In the genomic region with DNA sequence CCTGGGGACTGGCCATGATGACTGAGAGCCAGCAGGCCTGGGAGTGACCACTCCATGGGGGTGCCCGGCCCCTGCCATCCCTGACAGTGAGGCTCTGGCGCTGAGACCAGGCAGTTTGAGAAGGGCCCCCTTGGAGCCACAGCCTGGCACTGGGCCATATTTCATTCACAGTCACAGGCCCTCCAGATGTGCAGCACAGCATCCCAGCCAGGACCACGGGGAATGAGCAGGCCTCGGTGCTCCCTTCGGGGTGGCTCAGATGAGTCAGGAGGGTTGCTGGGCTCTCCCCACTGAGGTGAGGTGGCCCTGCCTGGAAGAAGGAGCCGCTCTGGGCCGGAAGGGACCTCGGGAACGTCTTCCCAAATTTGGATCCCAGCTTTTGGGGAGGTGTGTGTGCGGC, we compare ENCODE assay signal across 13 cellular contexts.
DNase-seq lines count a peak whose midpoint lies in the region; ATAC-seq and TF ChIP-seq lines count a peak whose summit lies in the region.
"Had no signal": no experiment of that assay in that cellular context is flagged by ENCODE, and none has a peak within 500 bp of the region (broad histone marks: within the 10 kb centered on the region; RNA-seq: fewer than 3 reads in every experiment).

No MANE protein-coding gene starts in this region.

- no peaks in the 10 kb centered on the region for H3K4me1 ChIP-seq in HEK293 (ENCODE audit: control insufficient read depth, insufficient read depth, low read length)

- peak overlapping the region; percentile 73 for H3K4me3 Mint-ChIP-seq in activated naive CD4-positive, alpha-beta T cell treated with anti-CD3 and anti-CD28 coated beads, Interleukin-2, amount 10 ng/mL, durations not matched to agents 7 days and 5 days
- H3K4me3 Mint-ChIP-seq in activated naive CD8-positive, alpha-beta T cell, result peak overlapping the region; percentile 88
- H3K4me3 Mint-ChIP-seq in stimulated activated naive CD8-positive, alpha-beta T cell treated with anti-CD3 and anti-CD28 coated beads, Interleukin-15, Interleukin-2, amounts not matched to agents 100 ng/mL and 50 ng/mL, for 24 hours, result peak overlapping the region; percentile 84

- CTCF ChIA-PET in activated naive CD4-positive, alpha-beta T cell treated with anti-CD3 and anti-CD28 coated beads, Interleukin-2, amount 10 ng/mL, durations not matched to agents 7 days and 5 days (lab: Charles Lee), result no interaction called here
- CTCF ChIA-PET in HEK293 (lab: Yijun Ruan, JAX), result interaction anchor here (1.0 kb wide), 1 partner anchor 8 kb away, joined by 3 read pairs; no protein-coding TSS in a partner anchor

- peak overlapping the region; percentile 88 for H3K27ac Mint-ChIP-seq in activated naive CD4-positive, alpha-beta T cell treated with anti-CD3 and anti-CD28 coated beads, Interleukin-2, amount 10 ng/mL, durations not matched to agents 7 days and 5 days
- peak overlapping the region; percentile 95 for H3K27ac Mint-ChIP-seq in activated naive CD8-positive, alpha-beta T cell
- H3K27ac Mint-ChIP-seq in stimulated activated naive CD8-positive, alpha-beta T cell treated with anti-CD3 and anti-CD28 coated beads, Interleukin-15, Interleukin-2, amounts not matched to agents 100 ng/mL and 50 ng/mL, for 24 hours, result peak overlapping the region; percentile 92

- ATAC-seq in GM18861 (IDR thresholded peaks at IDR 0.05; ENCODE audit: unreplicated experiment) (no peak), HG03442 (IDR thresholded peaks at IDR 0.05; ENCODE audit: unreplicated experiment) (no peak)
- ATAC-seq: lower lobe of right lung had no signal

- POLR2A ChIA-PET in HEK293 (lab: Yijun Ruan, JAX), result no interaction called here

- peaks cover 13% of the 10 kb centered on the region for H3K36me3 Mint-ChIP-seq in activated naive CD4-positive, alpha-beta T cell treated with anti-CD3 and anti-CD28 coated beads, Interleukin-2, amount 10 ng/mL, durations not matched to agents 7 days and 5 days
- peaks cover 3% of the 10 kb centered on the region for H3K36me3 Mint-ChIP-seq in activated naive CD8-positive, alpha-beta T cell
- peaks cover 22% of the 10 kb centered on the region for H3K36me3 Mint-ChIP-seq in stimulated activated naive CD8-positive, alpha-beta T cell treated with anti-CD3 and anti-CD28 coated beads, Interleukin-15, Interleukin-2, amounts not matched to agents 100 ng/mL and 50 ng/mL, for 24 hours (ENCODE audit: low read depth)

- no peak overlapping the region for H3K4me3 ChIP-seq in HEK293 (ENCODE audit: low read depth, low read length)
- H3K4me3 ChIP-seq: lower lobe of right lung, tibial nerve had no signal

- no peak for DNase-seq in activated naive CD4-positive, alpha-beta T cell treated with anti-CD3 and anti-CD28 coated beads, Interleukin-2, amount 10 ng/mL, durations not matched to agents 7 days and 5 days
- no peak for DNase-seq in activated naive CD4-positive, alpha-beta T cell (lab: John Stamatoyannopoulos, UW)
- no peak for DNase-seq in GM19238 (ENCODE audit: insufficient read length, low spot score)
- DNase-seq: AML-193, lower lobe of right lung, NCI-H2081 treated with DMSO at 0.1 percent for 48 hours, NCI-H774 had no signal

- no peaks in the 10 kb centered on the region for H3K27me3 Mint-ChIP-seq in activated naive CD4-positive, alpha-beta T cell treated with anti-CD3 and anti-CD28 coated beads, Interleukin-2, amount 10 ng/mL, durations not matched to agents 7 days and 5 days
- no peaks in the 10 kb centered on the region for H3K27me3 Mint-ChIP-seq in activated naive CD8-positive, alpha-beta T cell
- no peaks in the 10 kb centered on the region for H3K27me3 Mint-ChIP-seq in stimulated activated naive CD8-positive, alpha-beta T cell treated with anti-CD3 and anti-CD28 coated beads, Interleukin-15, Interleukin-2, amounts not matched to agents 100 ng/mL and 50 ng/mL, for 24 hours

- no peaks in the 10 kb centered on the region for H3K9me3 ChIP-seq in HEK293 (ENCODE audit: control insufficient read depth, insufficient read depth, low read depth, low read length)
- H3K9me3 ChIP-seq: lower lobe of right lung, tibial nerve had no signal

- H3K27ac ChIP-seq in HEK293 (ENCODE audit: extremely low read depth, low read depth, low read length), result no peak overlapping the region
- H3K27ac ChIP-seq: tibial nerve had no signal

- H3K9me3 Mint-ChIP-seq in activated naive CD4-positive, alpha-beta T cell treated with anti-CD3 and anti-CD28 coated beads, Interleukin-2, amount 10 ng/mL, durations not matched to agents 7 days and 5 days, result no peaks in the 10 kb centered on the region
- H3K9me3 Mint-ChIP-seq in activated naive CD8-positive, alpha-beta T cell (ENCODE audit: low read depth), result no peaks in the 10 kb centered on the region
- no peaks in the 10 kb centered on the region for H3K9me3 Mint-ChIP-seq in stimulated activated naive CD8-positive, alpha-beta T cell treated with anti-CD3 and anti-CD28 coated beads, Interleukin-15, Interleukin-2, amounts not matched to agents 100 ng/mL and 50 ng/mL, for 24 hours

- no peak for TF ChIP-seq CTCF in HEK293 (tag by site-specific recombination; IDR thresholded peaks at IDR 0.05)

- peaks cover 0 to 73% of the 10 kb centered on the region in 2 experiments; a peak in 2 of 3 replicates for H3K36me3 ChIP-seq in HEK293 (ENCODE audit: control insufficient read depth in 2 of 2, insufficient read depth in 1 of 2, low read length in 2 of 2)

- peaks cover 34% of the 10 kb centered on the region for H3K4me1 Mint-ChIP-seq in activated naive CD4-positive, alpha-beta T cell treated with anti-CD3 and anti-CD28 coated beads, Interleukin-2, amount 10 ng/mL, durations not matched to agents 7 days and 5 days
- H3K4me1 Mint-ChIP-seq in activated naive CD8-positive, alpha-beta T cell (ENCODE audit: low read depth), result peaks cover 28% of the 10 kb centered on the region
- peaks cover 56% of the 10 kb centered on the region for H3K4me1 Mint-ChIP-seq in stimulated activated naive CD8-positive, alpha-beta T cell treated with anti-CD3 and anti-CD28 coated beads, Interleukin-15, Interleukin-2, amounts not matched to agents 100 ng/mL and 50 ng/mL, for 24 hours (ENCODE audit: low read depth)

TF ChIP-seq in HEK293, 187 proteins besides CTCF, POLR2A, EP300 and RAD21:
- TF ChIP-seq ZNF140 (tag by site-specific recombination; IDR thresholded peaks at IDR 0.05) (no peak), ZNF529 (tag by site-specific recombination; IDR thresholded peaks at IDR 0.05; ENCODE audit: insufficient replicate concordance) (no peak), ZSCAN23 (tag by site-specific recombination; IDR thresholded peaks at IDR 0.05) (no peak), ZNF510 (tag by site-specific recombination; IDR thresholded peaks at IDR 0.05; ENCODE audit: insufficient replicate concordance) (no peak), ZIC2 (tag by site-specific recombination; IDR thresholded peaks at IDR 0.05) (peak; percentile 77)
